In genomic region chr19:46346821-46347571, GRCh38 we compare ENCODE assay signal across 1 cellular context.
A peak's percentile ranks its signal among the peaks of the same experiment; 100 is the strongest.
TF ChIP-seq lines count a peak whose summit lies in the region.

A gene with protein sequence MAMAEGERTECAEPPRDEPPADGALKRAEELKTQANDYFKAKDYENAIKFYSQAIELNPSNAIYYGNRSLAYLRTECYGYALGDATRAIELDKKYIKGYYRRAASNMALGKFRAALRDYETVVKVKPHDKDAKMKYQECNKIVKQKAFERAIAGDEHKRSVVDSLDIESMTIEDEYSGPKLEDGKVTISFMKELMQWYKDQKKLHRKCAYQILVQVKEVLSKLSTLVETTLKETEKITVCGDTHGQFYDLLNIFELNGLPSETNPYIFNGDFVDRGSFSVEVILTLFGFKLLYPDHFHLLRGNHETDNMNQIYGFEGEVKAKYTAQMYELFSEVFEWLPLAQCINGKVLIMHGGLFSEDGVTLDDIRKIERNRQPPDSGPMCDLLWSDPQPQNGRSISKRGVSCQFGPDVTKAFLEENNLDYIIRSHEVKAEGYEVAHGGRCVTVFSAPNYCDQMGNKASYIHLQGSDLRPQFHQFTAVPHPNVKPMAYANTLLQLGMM (plus strand): TSS chr19:46347087. CDS start chr19:46347097, 10 bp downstream.

TF ChIP-seq in HEK293, 187 proteins besides CTCF, POLR2A, EP300 and RAD21 (continued from another document and continues in another):
- TF ChIP-seq ZNF280C (tag by site-specific recombination; IDR thresholded peaks at IDR 0.05) (no peak), ZBTB20 (tag by site-specific recombination; IDR thresholded peaks at IDR 0.05) (peak; percentile 43; the same call in 1 of the 2 replicates), ZNF19 (tag by site-specific recombination; IDR thresholded peaks at IDR 0.05; ENCODE audit: low read depth) (no peak), ZNF174 (tag by site-specific recombination; IDR thresholded peaks at IDR 0.05) (no peak), ELK4 (IDR thresholded peaks at IDR 0.05; ENCODE audit: borderline replicate concordance, low read depth, low read length) (no peak), HOXA7 (CRISPR knock-in tag; IDR thresholded peaks at IDR 0.05; ENCODE audit: borderline replicate concordance) (no peak), ZNF521 (tag by site-specific recombination; IDR thresholded peaks at IDR 0.05) (no peak), KLF1 (tag by site-specific recombination; IDR thresholded peaks at IDR 0.05) (peak; percentile 62), ZNF518A (tag by site-specific recombination; conservative IDR thresholded peaks at IDR 0.05; ENCODE audit: low read depth) (no peak), SETDB1 (IDR thresholded peaks at IDR 0.05; ENCODE audit: insufficient read length, low read length) (no peak), ZNF169 (tag by site-specific recombination; IDR thresholded peaks at IDR 0.05) (peak; percentile 15; the same call in 1 of the 2 replicates), ZNF112 (tag by site-specific recombination; IDR thresholded peaks at IDR 0.05) (no peak), ZNF548 (tag by site-specific recombination; IDR thresholded peaks at IDR 0.05) (no peak; the same call in 1 of the 2 replicates), ZEB2 (tag by site-specific recombination; IDR thresholded peaks at IDR 0.05) (no peak; the same call in 1 of the 2 replicates), ZNF416 (tag by site-specific recombination; IDR thresholded peaks at IDR 0.05) (no peak), OVOL3 (tag by site-specific recombination; IDR thresholded peaks at IDR 0.05) (0 out of 2 replicates have a peak, but pooled peaks have one; percentile 22), ZNF16 (tag by site-specific recombination; IDR thresholded peaks at IDR 0.05; ENCODE audit: low read depth) (no peak), ZNF354C (tag by site-specific recombination; IDR thresholded peaks at IDR 0.05; ENCODE audit: borderline replicate concordance, low read depth) (no peak), PATZ1 (tag by site-specific recombination; IDR thresholded peaks at IDR 0.05) (peak; percentile 99), ZSCAN16 (tag by site-specific recombination; IDR thresholded peaks at IDR 0.05) (no peak), SCRT2 (tag by site-specific recombination; IDR thresholded peaks at IDR 0.05) (no peak), ZBTB48 (tag by site-specific recombination; IDR thresholded peaks at IDR 0.05) (peak; percentile 86), ZNF23 (tag by site-specific recombination; IDR thresholded peaks at IDR 0.05; ENCODE audit: borderline replicate concordance) (no peak), ZFP41 (tag by site-specific recombination; IDR thresholded peaks at IDR 0.05; ENCODE audit: borderline replicate concordance) (no peak), WT1 (tag by site-specific recombination; IDR thresholded peaks at IDR 0.05) (peak; percentile 59; the same call in 1 of the 2 replicates)
- TF ChIP-seq, protein P1, sequence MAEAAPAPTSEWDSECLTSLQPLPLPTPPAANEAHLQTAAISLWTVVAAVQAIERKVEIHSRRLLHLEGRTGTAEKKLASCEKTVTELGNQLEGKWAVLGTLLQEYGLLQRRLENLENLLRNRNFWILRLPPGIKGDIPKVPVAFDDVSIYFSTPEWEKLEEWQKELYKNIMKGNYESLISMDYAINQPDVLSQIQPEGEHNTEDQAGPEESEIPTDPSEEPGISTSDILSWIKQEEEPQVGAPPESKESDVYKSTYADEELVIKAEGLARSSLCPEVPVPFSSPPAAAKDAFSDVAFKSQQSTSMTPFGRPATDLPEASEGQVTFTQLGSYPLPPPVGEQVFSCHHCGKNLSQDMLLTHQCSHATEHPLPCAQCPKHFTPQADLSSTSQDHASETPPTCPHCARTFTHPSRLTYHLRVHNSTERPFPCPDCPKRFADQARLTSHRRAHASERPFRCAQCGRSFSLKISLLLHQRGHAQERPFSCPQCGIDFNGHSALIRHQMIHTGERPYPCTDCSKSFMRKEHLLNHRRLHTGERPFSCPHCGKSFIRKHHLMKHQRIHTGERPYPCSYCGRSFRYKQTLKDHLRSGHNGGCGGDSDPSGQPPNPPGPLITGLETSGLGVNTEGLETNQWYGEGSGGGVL (tag by site-specific recombination; IDR thresholded peaks at IDR 0.05), result no peak
- TF ChIP-seq, protein P2, sequence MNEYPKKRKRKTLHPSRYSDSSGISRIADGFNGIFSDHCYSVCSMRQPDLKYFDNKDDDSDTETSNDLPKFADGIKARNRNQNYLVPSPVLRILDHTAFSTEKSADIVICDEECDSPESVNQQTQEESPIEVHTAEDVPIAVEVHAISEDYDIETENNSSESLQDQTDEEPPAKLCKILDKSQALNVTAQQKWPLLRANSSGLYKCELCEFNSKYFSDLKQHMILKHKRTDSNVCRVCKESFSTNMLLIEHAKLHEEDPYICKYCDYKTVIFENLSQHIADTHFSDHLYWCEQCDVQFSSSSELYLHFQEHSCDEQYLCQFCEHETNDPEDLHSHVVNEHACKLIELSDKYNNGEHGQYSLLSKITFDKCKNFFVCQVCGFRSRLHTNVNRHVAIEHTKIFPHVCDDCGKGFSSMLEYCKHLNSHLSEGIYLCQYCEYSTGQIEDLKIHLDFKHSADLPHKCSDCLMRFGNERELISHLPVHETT (tag by site-specific recombination; IDR thresholded peaks at IDR 0.05), result peak; percentile 48; the same call in 1 of the 2 replicates
- TF ChIP-seq, protein P3, sequence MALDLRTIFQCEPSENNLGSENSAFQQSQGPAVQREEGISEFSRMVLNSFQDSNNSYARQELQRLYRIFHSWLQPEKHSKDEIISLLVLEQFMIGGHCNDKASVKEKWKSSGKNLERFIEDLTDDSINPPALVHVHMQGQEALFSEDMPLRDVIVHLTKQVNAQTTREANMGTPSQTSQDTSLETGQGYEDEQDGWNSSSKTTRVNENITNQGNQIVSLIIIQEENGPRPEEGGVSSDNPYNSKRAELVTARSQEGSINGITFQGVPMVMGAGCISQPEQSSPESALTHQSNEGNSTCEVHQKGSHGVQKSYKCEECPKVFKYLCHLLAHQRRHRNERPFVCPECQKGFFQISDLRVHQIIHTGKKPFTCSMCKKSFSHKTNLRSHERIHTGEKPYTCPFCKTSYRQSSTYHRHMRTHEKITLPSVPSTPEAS (tag by site-specific recombination; IDR thresholded peaks at IDR 0.05), result peak; percentile 51; the same call in 1 of the 2 replicates
- TF ChIP-seq, protein P4, sequence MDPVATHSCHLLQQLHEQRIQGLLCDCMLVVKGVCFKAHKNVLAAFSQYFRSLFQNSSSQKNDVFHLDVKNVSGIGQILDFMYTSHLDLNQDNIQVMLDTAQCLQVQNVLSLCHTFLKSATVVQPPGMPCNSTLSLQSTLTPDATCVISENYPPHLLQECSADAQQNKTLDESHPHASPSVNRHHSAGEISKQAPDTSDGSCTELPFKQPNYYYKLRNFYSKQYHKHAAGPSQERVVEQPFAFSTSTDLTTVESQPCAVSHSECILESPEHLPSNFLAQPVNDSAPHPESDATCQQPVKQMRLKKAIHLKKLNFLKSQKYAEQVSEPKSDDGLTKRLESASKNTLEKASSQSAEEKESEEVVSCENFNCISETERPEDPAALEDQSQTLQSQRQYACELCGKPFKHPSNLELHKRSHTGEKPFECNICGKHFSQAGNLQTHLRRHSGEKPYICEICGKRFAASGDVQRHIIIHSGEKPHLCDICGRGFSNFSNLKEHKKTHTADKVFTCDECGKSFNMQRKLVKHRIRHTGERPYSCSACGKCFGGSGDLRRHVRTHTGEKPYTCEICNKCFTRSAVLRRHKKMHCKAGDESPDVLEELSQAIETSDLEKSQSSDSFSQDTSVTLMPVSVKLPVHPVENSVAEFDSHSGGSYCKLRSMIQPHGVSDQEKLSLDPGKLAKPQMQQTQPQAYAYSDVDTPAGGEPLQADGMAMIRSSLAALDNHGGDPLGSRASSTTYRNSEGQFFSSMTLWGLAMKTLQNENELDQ (tag by site-specific recombination; IDR thresholded peaks at IDR 0.05; ENCODE audit: low read depth), result no peak
- TF ChIP-seq, protein P5, sequence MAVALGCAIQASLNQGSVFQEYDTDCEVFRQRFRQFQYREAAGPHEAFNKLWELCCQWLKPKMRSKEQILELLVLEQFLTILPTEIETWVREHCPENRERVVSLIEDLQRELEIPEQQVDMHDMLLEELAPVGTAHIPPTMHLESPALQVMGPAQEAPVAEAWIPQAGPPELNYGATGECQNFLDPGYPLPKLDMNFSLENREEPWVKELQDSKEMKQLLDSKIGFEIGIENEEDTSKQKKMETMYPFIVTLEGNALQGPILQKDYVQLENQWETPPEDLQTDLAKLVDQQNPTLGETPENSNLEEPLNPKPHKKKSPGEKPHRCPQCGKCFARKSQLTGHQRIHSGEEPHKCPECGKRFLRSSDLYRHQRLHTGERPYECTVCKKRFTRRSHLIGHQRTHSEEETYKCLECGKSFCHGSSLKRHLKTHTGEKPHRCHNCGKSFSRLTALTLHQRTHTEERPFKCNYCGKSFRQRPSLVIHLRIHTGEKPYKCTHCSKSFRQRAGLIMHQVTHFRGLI (tag by site-specific recombination; IDR thresholded peaks at IDR 0.05), result peak; percentile 33; the same call in 1 of the 2 replicates
- TF ChIP-seq, protein P6, sequence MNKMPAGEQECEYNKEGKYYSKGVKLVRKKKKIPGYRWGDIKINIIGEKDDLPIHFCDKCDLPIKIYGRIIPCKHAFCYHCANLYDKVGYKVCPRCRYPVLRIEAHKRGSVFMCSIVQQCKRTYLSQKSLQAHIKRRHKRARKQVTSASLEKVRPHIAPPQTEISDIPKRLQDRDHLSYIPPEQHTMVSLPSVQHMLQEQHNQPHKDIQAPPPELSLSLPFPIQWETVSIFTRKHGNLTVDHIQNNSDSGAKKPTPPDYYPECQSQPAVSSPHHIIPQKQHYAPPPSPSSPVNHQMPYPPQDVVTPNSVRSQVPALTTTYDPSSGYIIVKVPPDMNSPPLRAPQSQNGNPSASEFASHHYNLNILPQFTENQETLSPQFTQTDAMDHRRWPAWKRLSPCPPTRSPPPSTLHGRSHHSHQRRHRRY (tag by site-specific recombination; IDR thresholded peaks at IDR 0.05), result no peak; the same call in 1 of the 2 replicates
